ENCODE assay signal across 7 cellular contexts in genomic region chr1:19762175-19762779, GRCh38. TPM values are rescaled to one million over a fixed set of nuclear protein-coding genes. Genes with fewer than 3 reads are reported as not detected.
DNase-seq lines count a peak whose midpoint lies in the region; ATAC-seq and TF ChIP-seq lines count a peak whose summit lies in the region.

No MANE protein-coding gene starts in this region.

- no peak overlapping the region for H3K4me3 ChIP-seq in GM12865 (ENCODE audit: low read depth, low read length)

- TF ChIP-seq CTCF in GM12865 (IDR thresholded peaks at IDR 0.05; ENCODE audit: insufficient read depth, low read depth, low read length, missing control alignments) (peak; percentile 76), glutamatergic neuron (IDR thresholded peaks at IDR 0.05; ENCODE audit: partially characterized antibody, unreplicated experiment) (peak; percentile 71)

- peaks cover 11% of the 10 kb centered on the region for H3K27me3 Mint-ChIP-seq in glutamatergic neuron (ENCODE audit: unreplicated experiment)

- H3K36me3 Mint-ChIP-seq in glutamatergic neuron (ENCODE audit: unreplicated experiment): no peaks in the 10 kb centered on the region

- no peak for ATAC-seq in HG02840 (IDR thresholded peaks at IDR 0.05; ENCODE audit: low FRiP score, unreplicated experiment)

- H3K9me3 Mint-ChIP-seq in glutamatergic neuron (ENCODE audit: unreplicated experiment): no peaks in the 10 kb centered on the region

- no peaks in the 10 kb centered on the region for H3K4me1 Mint-ChIP-seq in glutamatergic neuron (ENCODE audit: low read depth, unreplicated experiment)

- no peak overlapping the region for H3K27ac Mint-ChIP-seq in glutamatergic neuron (ENCODE audit: unreplicated experiment)

- H3K4me3 Mint-ChIP-seq in glutamatergic neuron (ENCODE audit: unreplicated experiment): no peak overlapping the region

- DNase-seq in GM12865 (ENCODE audit: low read depth) (peak; percentile 39), NCI-H146 (lab: John Stamatoyannopoulos, UW) (peak; percentile 8), glutamatergic neuron (peak; percentile 70), COR-L47 (lab: John Stamatoyannopoulos, UW) (no peak)
- DNase-seq in activated CD8-positive, alpha-beta memory T cell treated with anti-CD3 and anti-CD28 coated beads, Interleukin-2, amount 50 U/mL, for 48 hours: peak; percentile 76
- DNase-seq in stimulated activated CD4-positive, alpha-beta T cell treated with anti-CD3 and anti-CD28 coated beads, Interleukin-2, amount 100 ng/mL, for 48 hours: peak; percentile 43 to 48

RNA-seq across cellular contexts. Expression of gene TMCO4, which starts 37.4 kb away (rescaled TPM):
- total RNA-seq in glutamatergic neuron (ENCODE audit: unreplicated experiment): not detected

RNA-seq across cellular contexts. Expression of gene RNF186, which starts 52.8 kb away (rescaled TPM):
- total RNA-seq in glutamatergic neuron (ENCODE audit: unreplicated experiment): not detected
